ENCODE assay signal across 9 cellular contexts in genomic region chr15:78072080-78072892, GRCh38. TPM values are rescaled to one million over a fixed set of nuclear protein-coding genes. Genes with fewer than 3 reads are reported as not detected.
DNase-seq lines count a peak whose midpoint lies in the region; ATAC-seq and TF ChIP-seq lines count a peak whose summit lies in the region.
"Had no signal": no experiment of that assay in that cellular context is flagged by ENCODE, and none has a peak within 500 bp of the region (broad histone marks: within the 10 kb centered on the region; RNA-seq: fewer than 3 reads in every experiment).

No MANE protein-coding gene starts in this region.

- H3K27ac Mint-ChIP-seq in T-helper 17 cell (no peak overlapping the region), neural progenitor cell (no peak overlapping the region)

- no peak for TF ChIP-seq CTCF in DND-41 (IDR thresholded peaks at IDR 0.05; ENCODE audit: borderline replicate concordance, extremely low read depth, low read length, poor library complexity, severe bottlenecking)
- no peak for TF ChIP-seq CTCF in fibroblast of villous mesenchyme (IDR thresholded peaks at IDR 0.05; ENCODE audit: insufficient read depth, low read depth, low read length)
- TF ChIP-seq CTCF in neural progenitor cell (IDR thresholded peaks at IDR 0.05), result no peak

- H4K12ac ChIP-seq in trophoblast cell (ENCODE audit: low read depth, low read length), result no peak overlapping the region

- no peak overlapping the region for H2BK120ac ChIP-seq in trophoblast cell (ENCODE audit: insufficient read depth, low read length, poor library complexity)

- H3K79me2 ChIP-seq in DND-41 (ENCODE audit: insufficient read depth, low read length), result peaks cover 96% of the 10 kb centered on the region
- peaks cover 6% of the 10 kb centered on the region for H3K79me2 ChIP-seq in trophoblast cell (ENCODE audit: control insufficient read depth, insufficient read depth, low read length, poor library complexity)
- H3K79me2 ChIP-seq in neural progenitor cell (ENCODE audit: low read depth), result peaks cover 47% of the 10 kb centered on the region

- H4K20me1 ChIP-seq in DND-41 (ENCODE audit: insufficient read depth, low read length) (peaks cover 26% of the 10 kb centered on the region), neural progenitor cell (ENCODE audit: low read depth) (peaks cover 20% of the 10 kb centered on the region)

- no peaks in the 10 kb centered on the region for H3K9me3 ChIP-seq in DND-41 (ENCODE audit: insufficient read depth, low read length, severe bottlenecking)
- H3K9me3 ChIP-seq in T-helper 17 cell (ENCODE audit: control insufficient read depth, low read length, poor library complexity, severe bottlenecking), result no peaks in the 10 kb centered on the region
- H3K9me3 ChIP-seq in trophoblast cell (ENCODE audit: insufficient read depth, low read depth, low read length), result no peaks in the 10 kb centered on the region
- H3K9me3 ChIP-seq in neural progenitor cell (ENCODE audit: low read depth), result no peaks in the 10 kb centered on the region

- H3K4me3 Mint-ChIP-seq in T-helper 17 cell (peak overlapping the region; percentile 81), neural progenitor cell (no peak overlapping the region)

- H3K27ac ChIP-seq in DND-41 (ENCODE audit: low read length) (peak overlapping the region; percentile 54; the same call in 1 of the 2 replicates), trophoblast cell (ENCODE audit: low read depth, low read length) (peak overlapping the region; percentile 18), neural progenitor cell (no peak overlapping the region)

- H3K4me1 ChIP-seq in DND-41 (ENCODE audit: insufficient read depth, low read length), result peaks cover 67% of the 10 kb centered on the region
- H3K4me1 ChIP-seq in trophoblast cell (ENCODE audit: control insufficient read depth in 1 of 2, insufficient read depth in 2 of 2, low read length in 2 of 2), result peaks cover 14 to 29% of the 10 kb centered on the region in 2 experiments
- peaks cover 33% of the 10 kb centered on the region for H3K4me1 ChIP-seq in neural progenitor cell

- H3K4me2 ChIP-seq in DND-41 (ENCODE audit: insufficient read depth, low read length) (peak overlapping the region; percentile 15; the same call in 1 of the 2 replicates), trophoblast cell (ENCODE audit: low read length) (no peak overlapping the region), neural progenitor cell (no peak overlapping the region)

- no peak overlapping the region for H3K18ac ChIP-seq in trophoblast cell (ENCODE audit: low read length)

- H3K4ac ChIP-seq in trophoblast cell (ENCODE audit: low read depth, low read length), result no peak overlapping the region

- peaks cover 17% of the 10 kb centered on the region for H3K36me3 ChIP-seq in DND-41 (ENCODE audit: insufficient read depth, low read length)
- no peaks in the 10 kb centered on the region for H3K36me3 ChIP-seq in trophoblast cell (ENCODE audit: control insufficient read depth in 1 of 2, insufficient read depth in 2 of 2, low read length in 2 of 2)
- H3K36me3 ChIP-seq in neural progenitor cell, result no peaks in the 10 kb centered on the region

- H3K4me1 Mint-ChIP-seq in T-helper 17 cell, result peaks cover 67% of the 10 kb centered on the region
- H3K4me1 Mint-ChIP-seq in neural progenitor cell, result peaks cover 41% of the 10 kb centered on the region

- no peak overlapping the region for H3K4me3 ChIP-seq in DND-41 (ENCODE audit: low read depth in 1 of 2, low read length in 2 of 2)
- peak overlapping the region; percentile 12 for H3K4me3 ChIP-seq in fibroblast of villous mesenchyme (ENCODE audit: low read depth, low read length)
- no peak overlapping the region for H3K4me3 ChIP-seq in trophoblast cell (ENCODE audit: low read depth, low read length)
- no peak overlapping the region for H3K4me3 ChIP-seq in neural progenitor cell

- DNase-seq in DND-41 (no peak), T-helper 17 cell (no peak), fibroblast of villous mesenchyme (ENCODE audit: low read depth) (peak; percentile 99), trophoblast cell (peak in 1 of 2 donors; percentile 61), GM19240 (ENCODE audit: insufficient read length, low spot score) (no peak), neural progenitor cell (ENCODE audit: low spot score) (no peak)

- H3K27me3 Mint-ChIP-seq in T-helper 17 cell (no peaks in the 10 kb centered on the region), neural progenitor cell (ENCODE audit: insufficient read depth, low read depth) (no peaks in the 10 kb centered on the region)

- no peak overlapping the region for H2AK5ac ChIP-seq in trophoblast cell (ENCODE audit: low read length)

- no peak overlapping the region for H2BK5ac ChIP-seq in trophoblast cell (ENCODE audit: low read depth, low read length, poor library complexity)

- no peaks in the 10 kb centered on the region for H3K9me3 Mint-ChIP-seq in neural progenitor cell

- no peak overlapping the region for H3K14ac ChIP-seq in trophoblast cell (ENCODE audit: low read length)

- ATAC-seq in DND-41 (ENCODE audit: insufficient read depth, low read depth) (no peak), T-helper 17 cell (peak; percentile 31), GM19467 (IDR thresholded peaks at IDR 0.05; ENCODE audit: unreplicated experiment) (no peak), GM18519 (IDR thresholded peaks at IDR 0.05; ENCODE audit: low FRiP score, unreplicated experiment) (no peak)

- WGBS in trophoblast cell (ENCODE audit: extremely low coverage, insufficient coverage, insufficient read length), result no CpG with 5 or more reads among the region's 9 CpGs

- H3K23ac ChIP-seq in trophoblast cell (ENCODE audit: low read length), result no peak overlapping the region

- H3K9ac ChIP-seq in DND-41 (ENCODE audit: low read depth, low read length), result no peak overlapping the region
- no peak overlapping the region for H3K9ac ChIP-seq in trophoblast cell (ENCODE audit: low read length)
- H3K9ac ChIP-seq in neural progenitor cell, result no peak overlapping the region

- no peak overlapping the region for H4K91ac ChIP-seq in trophoblast cell (ENCODE audit: low read depth, low read length)

- H3K27me3 ChIP-seq in DND-41 (ENCODE audit: insufficient read depth, low read length, poor library complexity), result no peaks in the 10 kb centered on the region
- no peaks in the 10 kb centered on the region for H3K27me3 ChIP-seq in trophoblast cell (ENCODE audit: insufficient read depth, low read length)
- H3K27me3 ChIP-seq in neural progenitor cell, result no peaks in the 10 kb centered on the region

- H4K8ac ChIP-seq in trophoblast cell (ENCODE audit: low read depth, low read length), result no peak overlapping the region

- H3K36me3 Mint-ChIP-seq in T-helper 17 cell (ENCODE audit: low read depth) (peaks cover 4% of the 10 kb centered on the region), neural progenitor cell (no peaks in the 10 kb centered on the region)

- H2AFZ ChIP-seq in DND-41 (ENCODE audit: low read depth, low read length), result no peak overlapping the region
- H2AFZ ChIP-seq in trophoblast cell (ENCODE audit: insufficient read depth, low read length, poor library complexity), result no peak overlapping the region
- H2AFZ ChIP-seq in neural progenitor cell (replicated peaks), result no peak overlapping the region

- H2BK12ac ChIP-seq in trophoblast cell (ENCODE audit: low read length), result no peak overlapping the region

- H3F3A ChIP-seq in neural progenitor cell (ENCODE audit: low read depth), result peaks cover 22% of the 10 kb centered on the region

- H3K79me1 ChIP-seq in trophoblast cell (ENCODE audit: low read length), result peaks cover 10% of the 10 kb centered on the region

RNA-seq across cellular contexts. Expression of gene TBC1D2B, which starts 5.2 kb away (rescaled TPM):
- total RNA-seq in T-helper 17 cell (100 to 1,000 TPM in 1 of 2 donors, 10 to 100 TPM in 1; 91.0 to 130 TPM), fibroblast of villous mesenchyme (32.5 and 52.2 TPM in 2 replicates), neural progenitor cell (ENCODE audit: low replicate concordance) (11.7 and 18.6 TPM in 2 replicates)
- polyA plus RNA-seq in trophoblast cell (2013), result 16.7 and 16.9 TPM in 2 replicates

RNA-seq across cellular contexts. Expression of gene SH2D7, which starts 20.1 kb away (rescaled TPM):
- total RNA-seq in T-helper 17 cell (not detected), fibroblast of villous mesenchyme (not detected in 2 replicates), neural progenitor cell (ENCODE audit: low replicate concordance) (not detected in 2 replicates)
- polyA plus RNA-seq in trophoblast cell (2013), result 0.14 and 0.19 TPM in 2 replicates
- polyA plus RNA-seq: keratinocyte had no signal

RNA-seq across cellular contexts. Expression of gene CIB2, which starts 59.0 kb away (rescaled TPM):
- under 1 TPM; 0.63 to 0.65 TPM for total RNA-seq in T-helper 17 cell
- total RNA-seq in fibroblast of villous mesenchyme, result 4.8 and 11.7 TPM in 2 replicates
- polyA plus RNA-seq in trophoblast cell (2013), result 16.6 and 16.7 TPM in 2 replicates
- 40.6 and 52.0 TPM in 2 replicates for total RNA-seq in neural progenitor cell (ENCODE audit: low replicate concordance)
